Comparison of ENCODE assay signal across 1 cellular context in the genomic region with DNA sequence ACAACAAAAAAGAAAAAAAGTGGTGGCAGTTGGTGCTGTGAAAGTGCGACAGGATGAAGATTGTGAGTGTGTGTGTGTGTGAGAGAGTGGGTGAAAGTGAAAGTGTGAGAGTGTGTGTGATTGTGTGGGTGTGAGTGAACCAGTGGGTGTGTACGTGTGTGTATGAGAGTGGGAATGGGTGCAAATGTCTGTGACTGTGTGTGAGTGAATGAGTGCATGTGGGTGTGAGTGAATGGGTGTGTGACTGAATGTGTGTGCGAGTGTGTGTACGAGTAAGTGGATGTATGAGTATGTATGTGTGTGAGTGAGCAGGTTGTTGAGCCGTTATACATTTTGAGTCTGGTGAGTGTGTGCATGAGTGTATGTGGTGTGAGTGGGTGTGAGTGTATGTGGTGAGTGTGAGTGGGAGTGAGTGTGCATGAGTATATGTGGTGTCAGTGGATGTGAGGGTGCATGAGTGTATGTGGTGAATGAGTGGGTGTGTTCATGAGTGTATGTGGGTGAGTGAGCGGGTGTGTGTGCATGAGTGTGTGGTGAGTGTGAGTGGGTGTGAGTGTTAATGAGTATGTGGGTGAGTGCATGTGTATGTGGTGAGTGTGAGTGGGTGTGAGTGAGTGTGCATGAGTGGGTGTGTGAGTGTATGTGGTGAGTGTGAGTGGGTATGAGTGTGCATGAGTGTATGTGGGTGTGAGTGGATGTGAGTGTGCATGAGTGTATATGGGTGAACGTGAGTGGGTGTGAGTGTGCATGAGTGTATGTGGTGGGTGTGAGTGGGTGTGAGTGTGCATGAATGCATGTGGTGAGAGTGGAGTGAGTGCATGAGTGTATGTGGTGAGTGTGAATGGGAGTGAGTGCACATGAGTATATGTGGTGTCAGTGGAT.
TF ChIP-seq lines count a peak whose summit lies in the region.

No MANE protein-coding gene starts in this region.

TF ChIP-seq in H1, 55 proteins besides CTCF, POLR2A, EP300 and RAD21:
- TF ChIP-seq RFX5 (IDR thresholded peaks at IDR 0.05; ENCODE audit: borderline replicate concordance, low read depth, low read length) (no peak), USF2 (IDR thresholded peaks at IDR 0.05; ENCODE audit: low read length) (no peak), TEAD4 (IDR thresholded peaks at IDR 0.05; ENCODE audit: low read depth, low read length) (no peak), GABPA (IDR thresholded peaks at IDR 0.05; ENCODE audit: borderline replicate concordance, insufficient read depth, low read length) (no peak), ASH2L (IDR thresholded peaks at IDR 0.05; ENCODE audit: low read length) (peak; percentile 71)
